1 cellular context compared by ENCODE assay signal in genomic region chr3:127124135-127124534, GRCh38.
TF ChIP-seq lines count a peak whose summit lies in the region.

No MANE protein-coding gene starts in this region.

TF ChIP-seq in liver, 16 proteins besides CTCF, POLR2A, EP300 and RAD21 (continued from another document):
- peak; percentile 85 for TF ChIP-seq REST (IDR thresholded peaks at IDR 0.05)
